8 cellular contexts compared by ENCODE assay signal in the genomic region with DNA sequence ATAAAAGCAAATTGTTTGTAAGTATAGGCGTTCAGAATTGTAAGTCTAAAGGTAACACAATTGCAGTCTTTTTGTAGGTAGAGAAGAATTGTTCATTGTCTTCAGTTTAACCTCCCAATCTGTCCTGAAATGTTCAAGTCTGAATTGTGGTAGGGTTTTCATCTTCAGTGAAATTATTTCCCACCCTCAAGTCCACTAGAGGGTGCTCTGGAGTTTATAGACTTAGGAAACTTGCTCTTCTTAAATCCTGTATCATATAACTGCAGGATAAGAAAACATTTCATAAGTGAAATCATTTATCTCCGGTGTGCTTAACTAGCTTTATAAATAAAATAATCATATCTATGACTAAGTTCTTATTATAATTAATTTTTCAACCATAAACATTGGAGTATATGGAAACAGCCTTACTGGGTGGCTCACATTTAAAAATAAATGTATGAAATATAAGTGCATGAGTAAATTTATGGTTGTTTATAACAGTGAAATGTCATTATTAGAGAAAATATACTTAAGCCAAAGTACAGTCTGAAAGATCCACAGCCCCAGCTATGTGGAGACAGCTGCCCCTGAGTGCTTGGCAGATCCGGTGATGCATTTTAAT.
DNase-seq lines count a peak whose midpoint lies in the region; ATAC-seq and TF ChIP-seq lines count a peak whose summit lies in the region.

No MANE protein-coding gene starts in this region.

- no peak overlapping the region for H3K4me3 ChIP-seq in gastrocnemius medialis

- H3K27me3 ChIP-seq in gastrocnemius medialis: no peaks in the 10 kb centered on the region

- POLR2A ChIA-PET in GM10248 (lab: Yijun Ruan, JAX): no interaction called here

- intact Hi-C loops in gastrocnemius medialis (cut with DNase I; ENCODE audit: low total_unique reads): loop anchor here (1.0 to 10.0 kb wide), 4 partner anchors 43 to 616 kb away; a partner anchor contains a TSS

- H3K36me3 ChIP-seq in gastrocnemius medialis: peaks cover 0 to 42% of the 10 kb centered on the region in 2 donors

- in situ Hi-C loops in gastrocnemius medialis (cut with MboI; ENCODE audit: low sequenced_read_pairs in 4 of 4): loop anchor here in 1 of 4 donors (25.0 kb wide), 1 partner anchor 613 kb away; no protein-coding TSS in a partner anchor

- peak; percentile 40 to 73 for ATAC-seq in gastrocnemius medialis

- peak; percentile 43 for DNase-seq in 8988T
- peak; percentile 36 for DNase-seq in GM10248 (ENCODE audit: extremely low spot score)
- DNase-seq in NCI-H1694 treated with DMSO at 0.1 percent for 48 hours (lab: John Stamatoyannopoulos, UW): peak; percentile 82
- peak; percentile 67 for DNase-seq in glomerular visceral epithelial cell (ENCODE audit: extremely low spot score)
- DNase-seq in gastrocnemius medialis: no peak
- no peak for DNase-seq in stimulated activated naive CD4-positive, alpha-beta T cell treated with Interleukin-2 at 50 U/mL for 16 hours (lab: John Stamatoyannopoulos, UW)
- no peak for DNase-seq in activated CD4-positive, alpha-beta T cell treated with anti-CD3 and anti-CD28 coated beads for 1 hour

- H3K27ac ChIP-seq in VCaP: no peak overlapping the region
- peak overlapping the region in 1 of 4 donors; percentile 26 for H3K27ac ChIP-seq in gastrocnemius medialis

- TF ChIP-seq CTCF in GM10248 (IDR thresholded peaks at IDR 0.05; ENCODE audit: control extremely low read depth, extremely low read depth, low read depth, missing control alignments) (peak; percentile 56), VCaP (conservative IDR thresholded peaks at IDR 0.05) (peak; percentile 91), gastrocnemius medialis (IDR thresholded peaks at IDR 0.05 in 4 of 5, conservative IDR thresholded peaks at IDR 0.05 in 1 of 5) (peak; percentile 39 to 72 (median 48))

- no peaks in the 10 kb centered on the region for H3K9me3 ChIP-seq in gastrocnemius medialis

- H3K4me1 ChIP-seq in gastrocnemius medialis: peaks cover 0 to 11% of the 10 kb centered on the region in 2 donors

- CTCF ChIA-PET in GM10248 (lab: Yijun Ruan, JAX): interaction anchor here (1.0 to 7.8 kb wide), 17 partner anchors 8 to 255 kb away, joined by 3 to 67 read pairs (median 6); no protein-coding TSS in a partner anchor

- no peak for TF ChIP-seq POLR2A in gastrocnemius medialis (IDR thresholded peaks at IDR 0.05)

Comparison
In these comparisons a context has a peak if more than half of its experiments do, and no peak if none do; other contexts are left out.
1. DNase-seq: peak in 8988T (single experiment), GM10248 (single experiment), NCI-H1694 treated with DMSO at 0.1 percent for 48 hours (single experiment) and glomerular visceral epithelial cell (single experiment); none in gastrocnemius medialis (0 of 2), stimulated activated naive CD4-positive, alpha-beta T cell treated with Interleukin-2 at 50 U/mL for 16 hours (single experiment) and activated CD4-positive, alpha-beta T cell treated with anti-CD3 and anti-CD28 coated beads for 1 hour (single experiment).
2. Peak in every context shown above with its lines, with median percentiles within 50 percentile points of each other: CTCF ChIP-seq.